Comparison of ENCODE assay signal across 37 cellular contexts in the genomic region with DNA sequence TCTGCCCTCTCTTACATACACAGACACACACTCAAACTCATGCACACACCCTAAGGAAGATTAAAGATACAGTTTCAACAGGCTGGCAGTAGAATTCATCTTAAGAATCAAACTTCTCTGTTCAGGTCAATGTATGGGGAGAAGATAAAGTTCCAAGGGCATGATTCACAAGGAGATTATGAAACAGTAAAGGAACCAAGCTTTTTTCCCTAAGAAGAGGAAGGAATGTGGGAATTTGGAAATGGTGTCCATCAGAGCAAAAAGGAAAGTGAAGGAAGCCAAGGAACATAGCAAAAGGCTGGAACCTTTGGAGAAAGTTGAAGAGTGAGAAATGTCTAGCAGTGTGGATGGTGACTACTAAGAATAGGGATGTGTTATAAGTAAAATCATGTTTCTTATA.
"Had no signal": no experiment of that assay in that cellular context is flagged by ENCODE, and none has a peak within 500 bp of the region (broad histone marks: within the 10 kb centered on the region; RNA-seq: fewer than 3 reads in every experiment).

No MANE protein-coding gene starts in this region.

- DNase-seq: activated CD4-positive, alpha-beta memory T cell treated with anti-CD3 and anti-CD28 coated beads, Interleukin-2, amount 10 ng/mL, durations not matched to agents 7 days and 5 days; activated CD4-positive, alpha-beta T cell treated with anti-CD3 and anti-CD28 coated beads for 1 hour; activated CD4-positive, alpha-beta T cell treated with anti-CD3 and anti-CD28 coated beads for 48 hours; activated CD4-positive, CD25-positive, alpha-beta regulatory T cell; activated CD8-positive, alpha-beta memory T cell treated with anti-CD3 and anti-CD28 coated beads for 24 hours; activated CD8-positive, alpha-beta memory T cell treated with anti-CD3 and anti-CD28 coated beads, Interleukin-2, amount 10 ng/mL, durations not matched to agents 7 days and 5 days; activated CD8-positive, alpha-beta memory T cell treated with anti-CD3 and anti-CD28 coated beads, Interleukin-2, amount 50 U/mL, for 48 hours; activated effector memory CD4-positive, alpha-beta T cell treated with Interleukin-2 at 50 U/mL for 16 hours; activated naive CD4-positive, alpha-beta T cell treated with anti-CD3 and anti-CD28 coated beads, Interleukin-2, amount 10 ng/mL, durations not matched to agents 7 days and 5 days; activated naive CD8-positive, alpha-beta T cell treated with anti-CD3 and anti-CD28 coated beads, Interleukin-2, amount 50 U/mL, for 24 hours; activated T-cell treated with anti-CD3 and anti-CD28 coated beads, Interleukin-2, amount 50 U/mL, for 48 hours; amygdala; body of pancreas; Karpas-422; MG63; NCI-H1048; NCI-H1105 treated with DMSO at 0.1 percent for 48 hours; NCI-H1436; NCI-H1694; NCI-H1930; NCI-H2081 treated with DMSO at 0.1 percent for 48 hours; NCI-H345; NCI-H524 treated with DMSO at 0.1 percent for 48 hours; NK-92 treated with Interleukin-12 subunit alpha and Interleukin-12 subunit beta, amount 100 ng/mL, for 24 hours; PC-9; Right ventricle myocardium superior; SW 1271; T-helper 1 cell; T-helper 2 cell; T-helper 9 cell; WERI-Rb-1 had no signal

- ATAC-seq: activated CD8-positive, alpha-beta memory T cell treated with anti-CD3 and anti-CD28 coated beads, Interleukin-2, amount 10 ng/mL, durations not matched to agents 7 days and 5 days; activated naive CD8-positive, alpha-beta T cell treated with anti-CD3 and anti-CD28 coated beads, Interleukin-2, amount 50 U/mL, for 24 hours; body of pancreas had no signal

- H3K36me3 Mint-ChIP-seq: activated CD8-positive, alpha-beta memory T cell treated with anti-CD3 and anti-CD28 coated beads, Interleukin-2, amount 10 ng/mL, durations not matched to agents 7 days and 5 days; activated naive CD4-positive, alpha-beta T cell treated with anti-CD3 and anti-CD28 coated beads, Interleukin-2, amount 10 ng/mL, durations not matched to agents 7 days and 5 days; activated naive CD8-positive, alpha-beta T cell had no signal

- H3K9me3 ChIP-seq: ascending aorta, body of pancreas, MG63 had no signal

- FAIRE-seq: RCC 7860 had no signal

- H3K27me3 ChIP-seq: ascending aorta, body of pancreas, cardiac muscle cell, MG63 had no signal

- H3K4me1 ChIP-seq: ascending aorta, body of pancreas had no signal

- H3K27ac Mint-ChIP-seq: activated CD4-positive, alpha-beta memory T cell treated with anti-CD3 and anti-CD28 coated beads, Interleukin-2, amount 10 ng/mL, durations not matched to agents 7 days and 5 days; activated CD8-positive, alpha-beta memory T cell treated with anti-CD3 and anti-CD28 coated beads, Interleukin-2, amount 10 ng/mL, durations not matched to agents 7 days and 5 days; activated naive CD4-positive, alpha-beta T cell treated with anti-CD3 and anti-CD28 coated beads, Interleukin-2, amount 10 ng/mL, durations not matched to agents 7 days and 5 days; activated naive CD8-positive, alpha-beta T cell; activated naive CD8-positive, alpha-beta T cell treated with anti-CD3 and anti-CD28 coated beads, Interleukin-2, amount 50 U/mL, for 24 hours had no signal

- H3K4me3 Mint-ChIP-seq: activated CD4-positive, alpha-beta memory T cell treated with anti-CD3 and anti-CD28 coated beads, Interleukin-2, amount 10 ng/mL, durations not matched to agents 7 days and 5 days; activated CD8-positive, alpha-beta memory T cell treated with anti-CD3 and anti-CD28 coated beads, Interleukin-2, amount 10 ng/mL, durations not matched to agents 7 days and 5 days; activated naive CD4-positive, alpha-beta T cell treated with anti-CD3 and anti-CD28 coated beads, Interleukin-2, amount 10 ng/mL, durations not matched to agents 7 days and 5 days; activated naive CD8-positive, alpha-beta T cell; activated naive CD8-positive, alpha-beta T cell treated with anti-CD3 and anti-CD28 coated beads, Interleukin-2, amount 50 U/mL, for 24 hours; central memory CD8-positive, alpha-beta T cell had no signal

- H3K4me1 Mint-ChIP-seq: activated CD4-positive, alpha-beta memory T cell treated with anti-CD3 and anti-CD28 coated beads, Interleukin-2, amount 10 ng/mL, durations not matched to agents 7 days and 5 days; activated CD8-positive, alpha-beta memory T cell treated with anti-CD3 and anti-CD28 coated beads, Interleukin-2, amount 10 ng/mL, durations not matched to agents 7 days and 5 days; activated naive CD4-positive, alpha-beta T cell treated with anti-CD3 and anti-CD28 coated beads, Interleukin-2, amount 10 ng/mL, durations not matched to agents 7 days and 5 days; activated naive CD8-positive, alpha-beta T cell treated with anti-CD3 and anti-CD28 coated beads, Interleukin-2, amount 50 U/mL, for 24 hours; central memory CD8-positive, alpha-beta T cell had no signal

- H3K36me3 ChIP-seq: ascending aorta, cardiac muscle cell, MG63, WERI-Rb-1 had no signal

- H3K27me3 Mint-ChIP-seq: activated CD4-positive, alpha-beta memory T cell treated with anti-CD3 and anti-CD28 coated beads, Interleukin-2, amount 10 ng/mL, durations not matched to agents 7 days and 5 days; activated CD8-positive, alpha-beta memory T cell treated with anti-CD3 and anti-CD28 coated beads, Interleukin-2, amount 10 ng/mL, durations not matched to agents 7 days and 5 days; activated naive CD4-positive, alpha-beta T cell treated with anti-CD3 and anti-CD28 coated beads, Interleukin-2, amount 10 ng/mL, durations not matched to agents 7 days and 5 days; activated naive CD8-positive, alpha-beta T cell; activated naive CD8-positive, alpha-beta T cell treated with anti-CD3 and anti-CD28 coated beads, Interleukin-2, amount 50 U/mL, for 24 hours; central memory CD8-positive, alpha-beta T cell had no signal

- H3K4me3 ChIP-seq: ascending aorta, body of pancreas, cardiac muscle cell, MG63, PC-9 had no signal

- H3K9me3 Mint-ChIP-seq: activated CD4-positive, alpha-beta memory T cell treated with anti-CD3 and anti-CD28 coated beads, Interleukin-2, amount 10 ng/mL, durations not matched to agents 7 days and 5 days; activated naive CD8-positive, alpha-beta T cell treated with anti-CD3 and anti-CD28 coated beads, Interleukin-2, amount 50 U/mL, for 24 hours had no signal

- H3K27ac ChIP-seq: ascending aorta, body of pancreas, cardiac muscle cell, PC-9, RWPE1, WERI-Rb-1 had no signal
